Comparison of ENCODE assay signal across 14 cellular contexts in genomic region chr7:28768577-28769147, GRCh38.
DNase-seq lines count a peak whose midpoint lies in the region; ATAC-seq and TF ChIP-seq lines count a peak whose summit lies in the region.
"Had no signal": no experiment of that assay in that cellular context is flagged by ENCODE, and none has a peak within 500 bp of the region (broad histone marks: within the 10 kb centered on the region; RNA-seq: fewer than 3 reads in every experiment).

No MANE protein-coding gene starts in this region.

- no peaks in the 10 kb centered on the region for H3K4me1 ChIP-seq in mucosa of descending colon (ENCODE audit: low read depth)
- H3K4me1 ChIP-seq: BE2C, uterus had no signal

- no peaks in the 10 kb centered on the region for H3K36me3 ChIP-seq in mucosa of descending colon (ENCODE audit: low read depth)
- H3K36me3 ChIP-seq: BE2C, uterus had no signal

- DNase-seq in COLO829 (ENCODE audit: low spot score) = peak; percentile 76
- DNase-seq in LHCN-M2 (ENCODE audit: low read depth) = peak; percentile 61
- peak; percentile 45 for DNase-seq in astrocyte of the cerebellum (ENCODE audit: low read depth)
- peak; percentile 26 for DNase-seq in glomerular visceral epithelial cell (ENCODE audit: extremely low spot score)
- DNase-seq in UCSD-AML1 (lab: John Stamatoyannopoulos, UW; ENCODE audit: unreplicated experiment) = no peak
- DNase-seq in mucosa of descending colon = no peak
- no peak for DNase-seq in left colon
- DNase-seq in SKM-1 treated with dmso at 0.1 percent for 144 hours (lab: John Stamatoyannopoulos, UW; ENCODE audit: unreplicated experiment) = no peak
- DNase-seq: activated T-cell treated with anti-CD3 and anti-CD28 coated beads for 4 hours, BE2C, NCI-H446 treated with DMSO at 0.1 percent for 48 hours, uterus had no signal

- ATAC-seq in mucosa of descending colon (no peak), left colon (no peak)
- ATAC-seq: activated naive CD4-positive, alpha-beta T cell treated with anti-CD3 and anti-CD28 coated beads, Interleukin-2, amount 50 U/mL, for 72 hours had no signal

- TF ChIP-seq CTCF in astrocyte of the cerebellum (IDR thresholded peaks at IDR 0.05; ENCODE audit: low read depth, low read length, missing control alignments) = no peak
- TF ChIP-seq CTCF in mucosa of descending colon (IDR thresholded peaks at IDR 0.05) = no peak

- intact Hi-C loops in mucosa of descending colon (cut with DNase I, micrococcal nuclease) (no loop called here), left colon (cut with DNase I, micrococcal nuclease) (no loop called here)

- in situ Hi-C loops in astrocyte of the cerebellum (cut with HindIII; ENCODE audit: low sequenced_read_pairs) = no loop called here

- no peak overlapping the region for H3K4me3 ChIP-seq in astrocyte of the cerebellum (ENCODE audit: low read depth, low read length)
- H3K4me3 ChIP-seq in mucosa of descending colon = no peak overlapping the region
- H3K4me3 ChIP-seq: hepatocyte, uterus had no signal

- H3K9me3 ChIP-seq in mucosa of descending colon = no peaks in the 10 kb centered on the region
- H3K9me3 ChIP-seq: BE2C, uterus had no signal

Comparison
In these comparisons a context has a peak if more than half of its experiments do, and no peak if none do; other contexts are left out.
1. DNase-seq: peak in COLO829 (single experiment), LHCN-M2 (single experiment), astrocyte of the cerebellum (single experiment) and glomerular visceral epithelial cell (single experiment); none in UCSD-AML1 (single experiment), mucosa of descending colon (0 of 3), left colon (0 of 2) and SKM-1 treated with dmso at 0.1 percent for 144 hours (single experiment).